8 cellular contexts compared by ENCODE assay signal in genomic region chr14:103123128-103123633, GRCh38. TPM values are rescaled to one million over a fixed set of nuclear protein-coding genes. Genes with fewer than 3 reads are reported as not detected.
DNase-seq lines count a peak whose midpoint lies in the region; ATAC-seq and TF ChIP-seq lines count a peak whose summit lies in the region.

Gene TNFAIP2, plus strand, starts transcription at chr14:103123461. Its CDS starts 2,997 bp downstream, at chr14:103126458.

- H3K79me2 ChIP-seq in Loucy (ENCODE audit: insufficient read depth, low read length), result no peaks in the 10 kb centered on the region

- no peak for TF ChIP-seq CTCF in Loucy (conservative IDR thresholded peaks at IDR 0.05; ENCODE audit: low read length)

- peak; percentile 79 for DNase-seq in COR-L47 (lab: John Stamatoyannopoulos, UW)
- peak in 1 of 2 donors; percentile 70 for DNase-seq in dermis microvascular lymphatic vessel endothelial cell (ENCODE audit: low read depth in 2 of 2)
- DNase-seq in ureter (ENCODE audit: low spot score), result no peak
- no peak for DNase-seq in activated CD4-positive, alpha-beta T cell treated with anti-CD3 and anti-CD28 coated beads for 48 hours
- DNase-seq in activated CD8-positive, alpha-beta memory T cell treated with anti-CD3 and anti-CD28 coated beads, Interleukin-2, amount 50 U/mL, for 48 hours, result no peak

- peak within 1 kb of the TSS; percentile 43; the same call in 1 of the 2 replicates for H2AFZ ChIP-seq in Loucy (ENCODE audit: low read length)

- H3K36me3 ChIP-seq in Loucy (ENCODE audit: insufficient read depth, low read length) (no peaks in the 10 kb centered on the region), mesodermal cell (ENCODE audit: control insufficient read depth, insufficient read depth, low read length) (peaks cover 19% of the 10 kb centered on the region)

- H3K4me1 ChIP-seq in Loucy (ENCODE audit: insufficient read depth, low read length, poor library complexity, severe bottlenecking) (no peaks in the 10 kb centered on the region), mesodermal cell (ENCODE audit: control insufficient read depth, insufficient read depth, low read length, poor library complexity, severe bottlenecking) (peaks cover 35% of the 10 kb centered on the region)

- no peaks in the 10 kb centered on the region for H3K27me3 ChIP-seq in Loucy (ENCODE audit: insufficient read depth, low read length, poor library complexity, severe bottlenecking)

- H3K9me3 ChIP-seq in Loucy (ENCODE audit: insufficient read depth, low read depth, low read length) (no peaks in the 10 kb centered on the region), mesodermal cell (ENCODE audit: control insufficient read depth, low read length) (no peaks in the 10 kb centered on the region)

- no peak for ATAC-seq in GM21526 (IDR thresholded peaks at IDR 0.05; ENCODE audit: low FRiP score, unreplicated experiment)

- WGBS in mesodermal cell (ENCODE audit: insufficient coverage in 2 of 2), 2 experiments, result 2 to 4% methylated on average over 40 to 49 of the region's 61 CpGs

- H3K9me2 ChIP-seq in Loucy (replicated peaks; ENCODE audit: low read depth, low read length), result no peaks in the 10 kb centered on the region

- peak within 1 kb of the TSS; percentile 37 for H3K4me2 ChIP-seq in Loucy (ENCODE audit: low read depth, low read length, poor library complexity, severe bottlenecking)

- H3K4me3 ChIP-seq in Loucy (ENCODE audit: low read length, poor library complexity, severe bottlenecking) (no peak within 1 kb of the TSS), mesodermal cell (ENCODE audit: extremely low read depth, insufficient read depth, low read length, poor library complexity, severe bottlenecking) (peak within 1 kb of the TSS; percentile 48)

- H3K27ac ChIP-seq in mesodermal cell (ENCODE audit: low read depth, low read length, severe bottlenecking), result peak within 1 kb of the TSS; percentile 79

- no peaks in the 10 kb centered on the region for H3F3A ChIP-seq in Loucy (ENCODE audit: low read depth)

- H4K20me1 ChIP-seq in Loucy (ENCODE audit: insufficient read depth, low read length, poor library complexity, severe bottlenecking), result no peaks in the 10 kb centered on the region

- H3K9ac ChIP-seq in Loucy (ENCODE audit: low read depth, low read length, poor library complexity, severe bottlenecking), result no peak within 1 kb of the TSS

RNA-seq across cellular contexts. Expression of gene TNFAIP2, which starts in this region (rescaled TPM):
- 38.3 and 64.3 TPM in 2 replicates for total RNA-seq in dermis microvascular lymphatic vessel endothelial cell
- polyA plus RNA-seq in mesodermal cell (2013, experiment 1 of 2), result 56.6 TPM
- 42.3 TPM for polyA plus RNA-seq in mesodermal cell (2013, experiment 2 of 2)
- total RNA-seq in ureter, result 720 TPM

Comparison
In these comparisons a context has a peak if more than half of its experiments do, and no peak if none do; other contexts are left out.
1. RNA of gene TNFAIP2 (total RNA-seq): 720 TPM in ureter (single experiment); 38.3 to 64.3 TPM in dermis microvascular lymphatic vessel endothelial cell; every median in the first group is over 10 times any median in the second.